8 cellular contexts compared by ENCODE assay signal in the genomic region with DNA sequence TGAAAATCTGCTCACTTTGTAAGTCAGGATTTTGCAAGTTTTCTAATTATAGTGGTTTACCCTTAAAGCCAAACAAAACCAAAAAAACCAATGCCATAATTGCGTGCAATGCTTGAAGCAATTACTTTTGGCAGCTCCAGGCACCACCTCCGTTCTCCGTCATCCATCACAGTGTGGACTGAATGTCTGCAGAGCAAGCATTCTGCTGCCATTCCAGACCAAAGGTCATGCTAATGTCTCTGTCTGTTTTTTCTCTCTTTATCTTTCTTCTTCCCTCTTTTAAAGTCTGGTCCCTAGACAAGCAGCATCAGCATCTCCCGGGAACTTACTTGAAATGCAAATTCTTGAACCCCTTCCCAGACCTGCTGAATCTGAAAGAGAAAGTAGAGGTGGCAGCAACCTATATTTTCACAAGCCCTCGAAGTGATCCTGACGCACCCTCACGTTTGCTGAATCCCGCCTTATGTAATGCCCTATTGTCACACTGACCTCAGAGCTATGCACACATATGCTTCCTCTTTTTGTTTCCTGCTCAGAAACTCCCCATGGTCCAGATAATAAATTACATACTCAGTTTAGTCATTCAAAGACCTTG.
DNase-seq lines count a peak whose midpoint lies in the region; ATAC-seq and TF ChIP-seq lines count a peak whose summit lies in the region.

No MANE protein-coding gene starts in this region.

- peaks cover 82% of the 10 kb centered on the region for H3F3A ChIP-seq in DOHH2 (ENCODE audit: control insufficient read depth, insufficient read depth)

- no peaks in the 10 kb centered on the region for H3K9me2 ChIP-seq in DOHH2 (replicated peaks; ENCODE audit: control insufficient read depth, low read length)
- H3K9me2 ChIP-seq in Karpas-422 (replicated peaks; ENCODE audit: insufficient read depth, low read length) = no peaks in the 10 kb centered on the region

- ATAC-seq in GM21528 (IDR thresholded peaks at IDR 0.05; ENCODE audit: low FRiP score, unreplicated experiment) = peak; percentile 59
- ATAC-seq in GM19328 (IDR thresholded peaks at IDR 0.05; ENCODE audit: unreplicated experiment) = no peak

- H3K9me3 ChIP-seq in DOHH2 (ENCODE audit: control insufficient read depth, insufficient read depth, low read length) = no peaks in the 10 kb centered on the region
- no peaks in the 10 kb centered on the region for H3K9me3 ChIP-seq in Karpas-422 (ENCODE audit: low read length)

- peaks cover 52% of the 10 kb centered on the region for H3K79me2 ChIP-seq in DOHH2 (ENCODE audit: control insufficient read depth, low read length)
- H3K79me2 ChIP-seq in Karpas-422 (ENCODE audit: low read length) = no peaks in the 10 kb centered on the region

- H3K27ac ChIP-seq in DOHH2 (ENCODE audit: low read depth, low read length) = peak overlapping the region; percentile 99
- H3K27ac ChIP-seq in Karpas-422 (ENCODE audit: low read length) = peak overlapping the region; percentile 97

- peaks cover 100% of the 10 kb centered on the region for H3K4me1 ChIP-seq in DOHH2 (ENCODE audit: control insufficient read depth, low read length)
- peaks cover 100% of the 10 kb centered on the region for H3K4me1 ChIP-seq in Karpas-422 (ENCODE audit: low read length)

- H3K4me2 ChIP-seq in DOHH2 (ENCODE audit: low read length) = peak overlapping the region; percentile 85
- peak overlapping the region; percentile 66 for H3K4me2 ChIP-seq in Karpas-422 (ENCODE audit: low read depth, low read length, poor library complexity, severe bottlenecking)

- peak overlapping the region; percentile 56 for H3K9ac ChIP-seq in Karpas-422 (ENCODE audit: low read length)

- H4K20me1 ChIP-seq in DOHH2 (ENCODE audit: control insufficient read depth, insufficient read depth, low read depth, low read length) = no peaks in the 10 kb centered on the region
- H4K20me1 ChIP-seq in Karpas-422 (ENCODE audit: insufficient read depth, low read depth, low read length) = no peaks in the 10 kb centered on the region

- TF ChIP-seq CTCF in DOHH2 (IDR thresholded peaks at IDR 0.05; ENCODE audit: low read depth, low read length, poor library complexity, severe bottlenecking) (no peak), fibroblast of villous mesenchyme (IDR thresholded peaks at IDR 0.05; ENCODE audit: insufficient read depth, low read depth, low read length) (no peak)

- H3K36me3 ChIP-seq in DOHH2 (ENCODE audit: control insufficient read depth, low read length) = peaks cover 49% of the 10 kb centered on the region
- H3K36me3 ChIP-seq in Karpas-422 (ENCODE audit: insufficient read depth, low read length) = no peaks in the 10 kb centered on the region

- H3K27me3 ChIP-seq in DOHH2 (ENCODE audit: control insufficient read depth, low read length) = no peaks in the 10 kb centered on the region
- no peaks in the 10 kb centered on the region for H3K27me3 ChIP-seq in Karpas-422 (ENCODE audit: low read length)

- H3K4me3 ChIP-seq in DOHH2 (ENCODE audit: low read length) (peak overlapping the region; percentile 55), Karpas-422 (ENCODE audit: low read length) (peak overlapping the region; percentile 39; the same call in 1 of the 2 replicates), fibroblast of villous mesenchyme (ENCODE audit: low read depth, low read length) (no peak overlapping the region)

- DNase-seq in Karpas-422 (peak; percentile 88), fibroblast of villous mesenchyme (ENCODE audit: low read depth) (peak; percentile 43), OCI-M2 (lab: John Stamatoyannopoulos, UW; ENCODE audit: unreplicated experiment) (no peak), GOT3 (lab: John Stamatoyannopoulos, UW) (no peak)
- DNase-seq in central memory CD4-positive, alpha-beta T cell = no peak

- no peak overlapping the region; the same call in 1 of the 2 replicates for H2AFZ ChIP-seq in Karpas-422 (ENCODE audit: low read length)

Comparison
In these comparisons a context has a peak if more than half of its experiments do, and no peak if none do; other contexts are left out.
1. DNase-seq: peak in Karpas-422 (single experiment) and fibroblast of villous mesenchyme (single experiment); none in central memory CD4-positive, alpha-beta T cell (single experiment), OCI-M2 (single experiment) and GOT3 (single experiment).